Comparison of ENCODE assay signal across 27 cellular contexts in the genomic region with DNA sequence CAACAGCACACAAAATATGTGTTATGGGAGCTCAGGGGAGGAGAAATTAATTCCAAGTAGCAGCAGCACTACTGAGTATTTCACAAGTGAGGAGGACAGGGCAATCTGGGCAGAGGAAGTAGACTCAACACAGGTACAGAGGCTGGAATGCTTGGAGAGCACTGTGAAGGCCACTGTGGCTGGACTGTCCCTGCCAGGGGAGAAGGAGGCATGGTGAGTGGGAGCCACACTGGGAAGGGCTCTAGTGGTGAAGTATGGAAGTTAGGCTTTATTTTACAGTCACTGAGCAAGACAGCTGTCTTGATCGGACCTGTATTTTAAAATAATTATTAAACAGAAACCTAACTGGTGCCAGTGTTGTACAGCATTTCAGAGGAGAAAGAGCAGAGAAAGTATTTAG. TPM values are rescaled to one million over a fixed set of nuclear protein-coding genes. Genes with fewer than 3 reads are reported as not detected.
DNase-seq lines count a peak whose midpoint lies in the region; ATAC-seq and TF ChIP-seq lines count a peak whose summit lies in the region.
"Had no signal": no experiment of that assay in that cellular context is flagged by ENCODE, and none has a peak within 500 bp of the region (broad histone marks: within the 10 kb centered on the region; RNA-seq: fewer than 3 reads in every experiment).

No MANE protein-coding gene starts in this region.

- H3K27me3 ChIP-seq in Karpas-422 (ENCODE audit: low read length), result peaks cover 4% of the 10 kb centered on the region; the same call in 1 of the 2 replicates
- H3K27me3 ChIP-seq: gastroesophageal sphincter, thyroid gland had no signal

- no peaks in the 10 kb centered on the region for H3K9me2 ChIP-seq in Karpas-422 (replicated peaks; ENCODE audit: insufficient read depth, low read length)

- H3K9me3 Mint-ChIP-seq in WTC11, result no peaks in the 10 kb centered on the region
- no peaks in the 10 kb centered on the region for H3K9me3 Mint-ChIP-seq in type B pancreatic cell
- H3K9me3 Mint-ChIP-seq: activated naive CD4-positive, alpha-beta T cell treated with anti-CD3 and anti-CD28 coated beads for 36 hours; activated T-cell treated with anti-CD3 and anti-CD28 coated beads, Interleukin-2, amount 50 U/mL, for 24 hours; central memory CD8-positive, alpha-beta T cell; natural killer cell; stimulated activated naive B cell treated with anti-CD40 and anti-IgM and Interleukin-4, amounts not matched to agents 10 μg/mL and 1 μg/mL and 100 μg/mL, for 72 hours had no signal

- CTCF ChIA-PET in WTC11 (lab: Charles Lee), result interaction anchor here (0.8 to 1.8 kb wide), 3 partner anchors 29 to 54 kb away, joined by 3 to 5 read pairs (median 3); partner anchors contain the start of genes FAM229B and TUBE1

- no peak overlapping the region for H3K9ac ChIP-seq in Karpas-422 (ENCODE audit: low read length)

- no peak overlapping the region for H3K4me2 ChIP-seq in Karpas-422 (ENCODE audit: low read depth, low read length, poor library complexity, severe bottlenecking)

- no peaks in the 10 kb centered on the region for H3K4me1 ChIP-seq in Karpas-422 (ENCODE audit: low read length)

- H3K36me3 Mint-ChIP-seq in WTC11 (no peaks in the 10 kb centered on the region), type B pancreatic cell (no peaks in the 10 kb centered on the region)
- H3K36me3 Mint-ChIP-seq: natural killer cell; stimulated activated naive B cell treated with anti-CD40 and anti-IgM and Interleukin-4, amounts not matched to agents 10 μg/mL and 1 μg/mL and 100 μg/mL, for 72 hours had no signal

- DNase-seq in HT-29 (ENCODE audit: low spot score) (peak; percentile 2), WTC11 (ENCODE audit: low spot score) (peak; percentile 17), left lobe of liver (ENCODE audit: low spot score) (peak; percentile 68), type B pancreatic cell (ENCODE audit: extremely low spot score, unreplicated experiment) (no peak), foreskin melanocyte (no peak), NCI-H226 (no peak), Karpas-422 (no peak)
- DNase-seq: activated CD8-positive, alpha-beta T cell treated with anti-CD3 and anti-CD28 coated beads, Interleukin-2, amount 10 ng/mL, durations not matched to agents 7 days and 5 days; activated naive CD4-positive, alpha-beta T cell treated with anti-CD3 and anti-CD28 coated beads for 36 hours; activated T-cell treated with anti-CD3 and anti-CD28 coated beads, Interleukin-2, amount 50 U/mL, for 24 hours; anterior cingulate cortex; COR-L47; KG1; MV-4-11; natural killer cell; NCI-H1930; NK-92 treated with Interleukin-12 subunit alpha and Interleukin-12 subunit beta, amount 100 ng/mL, for 24 hours; stimulated activated CD4-positive, alpha-beta T cell treated with anti-CD3 and anti-CD28 coated beads, Interleukin-2, amount 100 ng/mL, for 24 hours; stimulated activated naive B cell treated with anti-CD40 and anti-IgM and Interleukin-4, amounts not matched to agents 10 μg/mL and 1 μg/mL and 100 μg/mL, for 72 hours; T1000; thyroid gland had no signal

- ATAC-seq in WTC11 (peak; percentile 91), left lobe of liver (peak; percentile 86)
- ATAC-seq: activated CD4-positive, CD25-positive, alpha-beta regulatory T cell treated with anti-CD3 and anti-CD28 coated beads, Interleukin-2, amount 50 U/mL, for 24 hours; activated CD8-positive, alpha-beta T cell treated with anti-CD3 and anti-CD28 coated beads, Interleukin-2, amount 10 ng/mL, durations not matched to agents 7 days and 5 days; gastroesophageal sphincter; natural killer cell; stimulated activated naive B cell treated with anti-CD40 and anti-IgM and Interleukin-4, amounts not matched to agents 10 μg/mL and 1 μg/mL and 100 μg/mL, for 72 hours had no signal

- H4K20me1 ChIP-seq in Karpas-422 (ENCODE audit: insufficient read depth, low read depth, low read length), result no peaks in the 10 kb centered on the region

- no peak overlapping the region for H3K4me3 ChIP-seq in Karpas-422 (ENCODE audit: low read length)
- H3K4me3 ChIP-seq: gastroesophageal sphincter, SK-N-MC, skin epidermis, thyroid gland had no signal

- no peak overlapping the region for H3K27ac ChIP-seq in Karpas-422 (ENCODE audit: low read length)
- H3K27ac ChIP-seq: epithelial cell of prostate, SK-N-MC, skin epidermis, thyroid gland had no signal

- no peak overlapping the region for H3K27ac Mint-ChIP-seq in WTC11
- H3K27ac Mint-ChIP-seq in type B pancreatic cell, result no peak overlapping the region
- H3K27ac Mint-ChIP-seq: activated CD8-positive, alpha-beta T cell treated with anti-CD3 and anti-CD28 coated beads, Interleukin-2, amount 10 ng/mL, durations not matched to agents 7 days and 5 days; activated naive CD4-positive, alpha-beta T cell treated with anti-CD3 and anti-CD28 coated beads for 36 hours; activated T-cell treated with anti-CD3 and anti-CD28 coated beads, Interleukin-2, amount 50 U/mL, for 24 hours; natural killer cell; stimulated activated naive B cell treated with anti-CD40 and anti-IgM and Interleukin-4, amounts not matched to agents 10 μg/mL and 1 μg/mL and 100 μg/mL, for 72 hours had no signal

- H2AFZ ChIP-seq in Karpas-422 (ENCODE audit: low read length), result no peak overlapping the region

- H3K4me1 Mint-ChIP-seq in WTC11 (no peaks in the 10 kb centered on the region), type B pancreatic cell (ENCODE audit: unreplicated experiment) (no peaks in the 10 kb centered on the region)
- H3K4me1 Mint-ChIP-seq: central memory CD8-positive, alpha-beta T cell; natural killer cell had no signal

- no peaks in the 10 kb centered on the region for H3K79me2 ChIP-seq in Karpas-422 (ENCODE audit: low read length)

- TF ChIP-seq CTCF in WTC11 (IDR thresholded peaks at IDR 0.05) (no peak), type B pancreatic cell (conservative IDR thresholded peaks at IDR 0.05) (peak; percentile 46)

- no peaks in the 10 kb centered on the region for H3K9me3 ChIP-seq in Karpas-422 (ENCODE audit: low read length)
- H3K9me3 ChIP-seq: gastroesophageal sphincter, thyroid gland had no signal

- H3K36me3 ChIP-seq in Karpas-422 (ENCODE audit: insufficient read depth, low read length), result no peaks in the 10 kb centered on the region

- H3K4me3 Mint-ChIP-seq in WTC11, result no peak overlapping the region
- H3K4me3 Mint-ChIP-seq in type B pancreatic cell, result no peak overlapping the region
- H3K4me3 Mint-ChIP-seq: activated CD8-positive, alpha-beta T cell treated with anti-CD3 and anti-CD28 coated beads, Interleukin-2, amount 10 ng/mL, durations not matched to agents 7 days and 5 days; activated naive CD4-positive, alpha-beta T cell treated with anti-CD3 and anti-CD28 coated beads for 36 hours; activated T-cell treated with anti-CD3 and anti-CD28 coated beads, Interleukin-2, amount 50 U/mL, for 24 hours; central memory CD8-positive, alpha-beta T cell; natural killer cell; stimulated activated naive B cell treated with anti-CD40 and anti-IgM and Interleukin-4, amounts not matched to agents 10 μg/mL and 1 μg/mL and 100 μg/mL, for 72 hours had no signal

- H3K27me3 Mint-ChIP-seq in WTC11 (ENCODE audit: low read depth), result no peaks in the 10 kb centered on the region
- no peaks in the 10 kb centered on the region for H3K27me3 Mint-ChIP-seq in type B pancreatic cell

- POLR2A ChIA-PET in WTC11 (lab: Charles Lee), result no interaction called here

TF ChIP-seq in WTC11, 78 proteins besides CTCF, POLR2A, EP300 and RAD21 (continues in another document):
- no peak for TF ChIP-seq CBFB (CRISPR knock-in tag; IDR thresholded peaks at IDR 0.05; ENCODE audit: low read depth)
- TF ChIP-seq JUN (CRISPR knock-in tag; IDR thresholded peaks at IDR 0.05), result no peak
- TF ChIP-seq JAZF1 (CRISPR knock-in tag; IDR thresholded peaks at IDR 0.05), result no peak
- TF ChIP-seq, protein P1, sequence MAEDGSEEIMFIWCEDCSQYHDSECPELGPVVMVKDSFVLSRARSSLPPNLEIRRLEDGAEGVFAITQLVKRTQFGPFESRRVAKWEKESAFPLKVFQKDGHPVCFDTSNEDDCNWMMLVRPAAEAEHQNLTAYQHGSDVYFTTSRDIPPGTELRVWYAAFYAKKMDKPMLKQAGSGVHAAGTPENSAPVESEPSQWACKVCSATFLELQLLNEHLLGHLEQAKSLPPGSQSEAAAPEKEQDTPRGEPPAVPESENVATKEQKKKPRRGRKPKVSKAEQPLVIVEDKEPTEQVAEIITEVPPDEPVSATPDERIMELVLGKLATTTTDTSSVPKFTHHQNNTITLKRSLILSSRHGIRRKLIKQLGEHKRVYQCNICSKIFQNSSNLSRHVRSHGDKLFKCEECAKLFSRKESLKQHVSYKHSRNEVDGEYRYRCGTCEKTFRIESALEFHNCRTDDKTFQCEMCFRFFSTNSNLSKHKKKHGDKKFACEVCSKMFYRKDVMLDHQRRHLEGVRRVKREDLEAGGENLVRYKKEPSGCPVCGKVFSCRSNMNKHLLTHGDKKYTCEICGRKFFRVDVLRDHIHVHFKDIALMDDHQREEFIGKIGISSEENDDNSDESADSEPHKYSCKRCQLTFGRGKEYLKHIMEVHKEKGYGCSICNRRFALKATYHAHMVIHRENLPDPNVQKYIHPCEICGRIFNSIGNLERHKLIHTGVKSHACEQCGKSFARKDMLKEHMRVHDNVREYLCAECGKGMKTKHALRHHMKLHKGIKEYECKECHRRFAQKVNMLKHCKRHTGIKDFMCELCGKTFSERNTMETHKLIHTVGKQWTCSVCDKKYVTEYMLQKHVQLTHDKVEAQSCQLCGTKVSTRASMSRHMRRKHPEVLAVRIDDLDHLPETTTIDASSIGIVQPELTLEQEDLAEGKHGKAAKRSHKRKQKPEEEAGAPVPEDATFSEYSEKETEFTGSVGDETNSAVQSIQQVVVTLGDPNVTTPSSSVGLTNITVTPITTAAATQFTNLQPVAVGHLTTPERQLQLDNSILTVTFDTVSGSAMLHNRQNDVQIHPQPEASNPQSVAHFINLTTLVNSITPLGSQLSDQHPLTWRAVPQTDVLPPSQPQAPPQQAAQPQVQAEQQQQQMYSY (CRISPR knock-in tag; IDR thresholded peaks at IDR 0.05), result no peak
- no peak for TF ChIP-seq TEAD4 (CRISPR knock-in tag; IDR thresholded peaks at IDR 0.05)

RNA-seq across cellular contexts. Expression of gene FAM229B, which starts 28.8 kb away (rescaled TPM):
- total RNA-seq in HT-29 (2014; rRNA removed; shearing (Covaris generic)), result 0.20 and 0.89 TPM in 2 replicates
- total RNA-seq in WTC11 (2021) (19.7 to 26.4 TPM (median 20.0 TPM) in 3 replicates), left lobe of liver (13.6 TPM), type B pancreatic cell (ENCODE audit: low replicate concordance) (8.4 and 29.8 TPM in 2 replicates)
- total RNA-seq in Karpas-422 (2014; rRNA removed; shearing (Covaris generic); ENCODE audit: low replicate concordance), result 8.2 and 9.2 TPM in 2 replicates

RNA-seq across cellular contexts. Expression of gene TUBE1, which starts 28.9 kb away (rescaled TPM):
- total RNA-seq in HT-29 (2014; rRNA removed; shearing (Covaris generic)), result 9.5 and 11.6 TPM in 2 replicates
- 15.7 to 17.4 TPM (median 16.9 TPM) in 3 replicates for total RNA-seq in WTC11 (2021)
- total RNA-seq in left lobe of liver, result 31.9 TPM
- total RNA-seq in type B pancreatic cell (ENCODE audit: low replicate concordance), result 19.0 and 28.7 TPM in 2 replicates
- total RNA-seq in Karpas-422 (2014; rRNA removed; shearing (Covaris generic); ENCODE audit: low replicate concordance), result 81.6 and 110 TPM in 2 replicates

Comparison
In these comparisons a context has a peak if more than half of its experiments do, and no peak if none do; other contexts are left out.
1. DNase-seq: peak in HT-29 (single experiment), WTC11 (single experiment) and left lobe of liver (single experiment); none in type B pancreatic cell (single experiment), foreskin melanocyte (single experiment), NCI-H226 (single experiment) and Karpas-422 (single experiment).